In genomic region chr1:185066181-185066580, GRCh38 we compare ENCODE assay signal across 22 cellular contexts. TPM values are rescaled to one million over a fixed set of nuclear protein-coding genes. Genes with fewer than 3 reads are reported as not detected.
DNase-seq lines count a peak whose midpoint lies in the region; ATAC-seq, FAIRE-seq and TF ChIP-seq lines count a peak whose summit lies in the region.
"Had no signal": no experiment of that assay in that cellular context is flagged by ENCODE, and none has a peak within 500 bp of the region (broad histone marks: within the 10 kb centered on the region; RNA-seq: fewer than 3 reads in every experiment).

No MANE protein-coding gene starts in this region.

- no peak overlapping the region for H4K8ac ChIP-seq in H1 (ENCODE audit: extremely low read depth, insufficient read depth, low read length)

- no peak overlapping the region for H3K23ac ChIP-seq in H1 (ENCODE audit: insufficient read length)

- H3K14ac ChIP-seq in H1 (ENCODE audit: insufficient read length) = no peak overlapping the region

- no peak for TF ChIP-seq EP300 in H1 (IDR thresholded peaks at IDR 0.05; ENCODE audit: borderline replicate concordance in 1 of 2, low read depth in 2 of 2, low read length in 2 of 2)

- no peak overlapping the region for H2BK12ac ChIP-seq in H1 (ENCODE audit: low read depth, low read length)

- H4K5ac ChIP-seq in H1 (ENCODE audit: insufficient read length, low read depth, low read length) = no peak overlapping the region

- H3K9ac ChIP-seq in Loucy (ENCODE audit: low read depth, low read length, poor library complexity, severe bottlenecking) (no peak overlapping the region), H1 (replicated peaks in 1 of 4; ENCODE audit: extremely low read depth in 1 of 4, low read depth in 3 of 4, low read length in 3 of 4) (no peak overlapping the region)
- H3K9ac ChIP-seq: GM23248 had no signal

- H4K91ac ChIP-seq in H1 (replicated peaks; ENCODE audit: insufficient read length, low read length) = no peak overlapping the region

- H3K27me3 ChIP-seq in Loucy (ENCODE audit: insufficient read depth, low read length, poor library complexity, severe bottlenecking) = no peaks in the 10 kb centered on the region
- H3K27me3 ChIP-seq in H1 (replicated peaks in 1 of 4; ENCODE audit: control insufficient read depth in 3 of 4, extremely low read depth in 1 of 4, insufficient read depth in 3 of 4, low read length in 3 of 4) = peaks cover 0 to 1% (median 0%) of the 10 kb centered on the region in 4 experiments; a peak in 1 of 7 replicates
- H3K27me3 ChIP-seq: Peyer's patch, SJCRH30 had no signal

- no peak overlapping the region for H3K56ac ChIP-seq in H1 (replicated peaks; ENCODE audit: insufficient read length, low read depth, low read length)

- peaks cover 51% of the 10 kb centered on the region for H3K4me1 ChIP-seq in Loucy (ENCODE audit: insufficient read depth, low read length, poor library complexity, severe bottlenecking)
- H3K4me1 ChIP-seq in H1 (replicated peaks in 1 of 4; ENCODE audit: control insufficient read depth in 3 of 4, insufficient read depth in 4 of 4, low read length in 3 of 4) = peaks cover 0 to 5% (median 0%) of the 10 kb centered on the region in 4 experiments; a peak in 2 of 7 replicates
- H3K4me1 ChIP-seq: Peyer's patch, SJCRH30 had no signal

- H3K9me2 ChIP-seq in Loucy (replicated peaks; ENCODE audit: low read depth, low read length) = no peaks in the 10 kb centered on the region

- no peak for TF ChIP-seq RAD21 in H1 (IDR thresholded peaks at IDR 0.05 in 1 of 2, conservative IDR thresholded peaks at IDR 0.05 in 1 of 2; ENCODE audit: low read depth in 2 of 2, low read length in 2 of 2)

- peaks cover 98% of the 10 kb centered on the region for H3K79me2 ChIP-seq in Loucy (ENCODE audit: insufficient read depth, low read length)
- peaks cover 11 to 96% of the 10 kb centered on the region in 2 experiments for H3K79me2 ChIP-seq in H1 (ENCODE audit: control insufficient read depth in 1 of 2, insufficient read depth in 2 of 2, low read length in 2 of 2)

- DNase-seq in D721Med (ENCODE audit: insufficient read length, low spot score) = no peak
- DNase-seq in H1 (ENCODE audit: low read depth in 1 of 2, low spot score in 2 of 2) = no peak
- no peak for DNase-seq in NCI-H2196 (lab: John Stamatoyannopoulos, UW; ENCODE audit: unreplicated experiment)
- no peak for DNase-seq in mesenteric fat pad (ENCODE audit: low spot score)
- no peak for DNase-seq in HK-2 (ENCODE audit: unreplicated experiment)
- DNase-seq: Calu3; CD4-positive, alpha-beta T cell; DMS53; GDM1; GM23248; HCEC 1CT; IMR-90; NCI-H1694 treated with DMSO at 0.1 percent for 48 hours; NCI-H2081 treated with DMSO at 0.1 percent for 48 hours; NCI-H2171 treated with DMSO at 0.1 percent for 48 hours; NCI-H446; NCI-H526; Peyer's patch; SJCRH30; T-helper 1 cell had no signal

- 89% methylated on average over 2 of the region's 2 CpGs; no CpG with 5 or more reads in 1 of the 2 experiments for WGBS in H1 (ENCODE audit: extremely low coverage in 1 of 2, insufficient coverage in 1 of 2, insufficient read length in 1 of 2, insufficient replicate concordance in 2 of 2, low coverage in 1 of 2, low lambda C conversion rate in 2 of 2, missing lambda C conversion rate in 1 of 2), 2 experiments

- H2BK5ac ChIP-seq in H1 (ENCODE audit: low read depth, low read length) = no peak overlapping the region

- peak overlapping the region; percentile 2 for H3K27ac Mint-ChIP-seq in stimulated activated memory B cell treated with anti-CD40 and anti-IgM and Interleukin-4, amounts not matched to agents 10 μg/mL and 1 μg/mL and 100 μg/mL, for 72 hours
- H3K27ac Mint-ChIP-seq: CD4-positive, alpha-beta T cell had no signal

- H2BK120ac ChIP-seq in H1 (replicated peaks; ENCODE audit: low read depth, low read length) = no peak overlapping the region

- POLR2A ChIA-PET in H1 (lab: Charles Lee; ENCODE audit: partially characterized antibody) = interaction anchor here (1.1 to 1.2 kb wide), 2 partner anchors 10 to 20 kb away, joined by 3 to 4 read pairs; partner anchors contain the start of gene RNF2

- ATAC-seq in stimulated activated memory B cell treated with anti-CD40 and anti-IgM and Interleukin-4, amounts not matched to agents 10 μg/mL and 1 μg/mL and 100 μg/mL, for 72 hours = no peak

- H3K27ac ChIP-seq in H1 (ENCODE audit: low read depth, low read length) = no peak overlapping the region
- H3K27ac ChIP-seq: GM23248, Peyer's patch, SJCRH30 had no signal

- no peak overlapping the region for H2AK5ac ChIP-seq in H1 (ENCODE audit: low read depth, low read length)

- TF ChIP-seq POLR2A in H1 (IDR thresholded peaks at IDR 0.05; ENCODE audit: control extremely low read depth in 1 of 2, low read depth in 2 of 2, low read length in 2 of 2) = no peak

- no peaks in the 10 kb centered on the region for H3K23me2 ChIP-seq in H1 (ENCODE audit: low read depth, low read length)

- peaks cover 53% of the 10 kb centered on the region for H4K20me1 ChIP-seq in Loucy (ENCODE audit: insufficient read depth, low read length, poor library complexity, severe bottlenecking)
- H4K20me1 ChIP-seq in H1 (replicated peaks in 1 of 2; ENCODE audit: control insufficient read depth in 1 of 2, insufficient read depth in 2 of 2, low read length in 2 of 2) = peaks cover 0 to 4% of the 10 kb centered on the region in 2 experiments

- H3K4ac ChIP-seq in H1 (replicated peaks; ENCODE audit: insufficient read length, low read depth, low read length) = no peak overlapping the region

- no peaks in the 10 kb centered on the region for H3K9me3 Mint-ChIP-seq in stimulated activated memory B cell treated with anti-CD40 and anti-IgM and Interleukin-4, amounts not matched to agents 10 μg/mL and 1 μg/mL and 100 μg/mL, for 72 hours
- H3K9me3 Mint-ChIP-seq: CD4-positive, alpha-beta T cell had no signal

- FAIRE-seq in D721Med (lab: Jason Lieb, UNC) (peak; percentile 68), H1 (lab: Jason Lieb, UNC) (peak; percentile 13)

- no peak overlapping the region for H2AFZ ChIP-seq in Loucy (ENCODE audit: low read length)
- H2AFZ ChIP-seq in H1 (ENCODE audit: low read length) = no peak overlapping the region
- H2AFZ ChIP-seq: GM23248 had no signal

- H3K9me3 ChIP-seq in Loucy (ENCODE audit: insufficient read depth, low read depth, low read length) (no peaks in the 10 kb centered on the region), H1 (ENCODE audit: insufficient read depth in 2 of 2, low read depth in 1 of 2, low read length in 1 of 2) (no peaks in the 10 kb centered on the region)
- H3K9me3 ChIP-seq: Peyer's patch, SJCRH30 had no signal

- peak overlapping the region; percentile 44 for H3K4me2 ChIP-seq in Loucy (ENCODE audit: low read depth, low read length, poor library complexity, severe bottlenecking)
- no peak overlapping the region for H3K4me2 ChIP-seq in H1 (ENCODE audit: insufficient read depth in 1 of 2, low read depth in 2 of 2, low read length in 2 of 2)

- H3K4me3 ChIP-seq in Loucy (ENCODE audit: low read length, poor library complexity, severe bottlenecking) (peak overlapping the region; percentile 43), H1 (ENCODE audit: extremely low read depth in 1 of 4, insufficient read depth in 2 of 4, low read depth in 3 of 4, low read length in 4 of 4) (no peak overlapping the region)
- H3K4me3 ChIP-seq: GM23248, Peyer's patch, SJCRH30 had no signal

- H3K36me3 ChIP-seq in Loucy (ENCODE audit: insufficient read depth, low read length) (no peaks in the 10 kb centered on the region; the same call in 1 of the 2 replicates), H1 (ENCODE audit: control insufficient read depth in 2 of 4, insufficient read depth in 4 of 4, low read length in 3 of 4) (no peaks in the 10 kb centered on the region; a peak in 1 of 8 replicates)
- H3K36me3 ChIP-seq: Peyer's patch had no signal

- no peak for TF ChIP-seq CTCF in D721Med (IDR thresholded peaks at IDR 0.05; ENCODE audit: insufficient read depth, missing control alignments)
- no peak for TF ChIP-seq CTCF in Loucy (conservative IDR thresholded peaks at IDR 0.05; ENCODE audit: low read length)
- no peak for TF ChIP-seq CTCF in H1 (IDR thresholded peaks at IDR 0.05; ENCODE audit: control extremely low read depth in 1 of 3, insufficient read depth in 1 of 3, low read depth in 1 of 3, low read length in 3 of 3)

- no peak overlapping the region for H2BK15ac ChIP-seq in H1 (ENCODE audit: low read length)

- peaks cover 4% of the 10 kb centered on the region; the same call in 1 of the 2 replicates for H3F3A ChIP-seq in Loucy (ENCODE audit: low read depth)

- peaks cover 60% of the 10 kb centered on the region for H3K4me1 Mint-ChIP-seq in stimulated activated memory B cell treated with anti-CD40 and anti-IgM and Interleukin-4, amounts not matched to agents 10 μg/mL and 1 μg/mL and 100 μg/mL, for 72 hours

- no peaks in the 10 kb centered on the region for H3K27me3 Mint-ChIP-seq in stimulated activated memory B cell treated with anti-CD40 and anti-IgM and Interleukin-4, amounts not matched to agents 10 μg/mL and 1 μg/mL and 100 μg/mL, for 72 hours
- H3K27me3 Mint-ChIP-seq: CD4-positive, alpha-beta T cell had no signal

- H3K36me3 Mint-ChIP-seq in stimulated activated memory B cell treated with anti-CD40 and anti-IgM and Interleukin-4, amounts not matched to agents 10 μg/mL and 1 μg/mL and 100 μg/mL, for 72 hours = peaks cover 28% of the 10 kb centered on the region

- no peak overlapping the region for H3K4me3 Mint-ChIP-seq in stimulated activated memory B cell treated with anti-CD40 and anti-IgM and Interleukin-4, amounts not matched to agents 10 μg/mL and 1 μg/mL and 100 μg/mL, for 72 hours
- H3K4me3 Mint-ChIP-seq: CD4-positive, alpha-beta T cell had no signal

- CTCF ChIA-PET in H1 (lab: Charles Lee; ENCODE audit: partially characterized antibody) = interaction anchor here (0.6 to 1.5 kb wide), 4 partner anchors 9 to 214 kb away, joined by 3 to 4 read pairs (median 3); partner anchors contain the start of gene RNF2

- H3K18ac ChIP-seq in H1 (ENCODE audit: extremely low read depth, low read length) = no peak overlapping the region

- H3K79me1 ChIP-seq in H1 (ENCODE audit: low read depth, low read length) = no peaks in the 10 kb centered on the region; the same call in 1 of the 2 replicates

- no peak overlapping the region for H2BK20ac ChIP-seq in H1 (ENCODE audit: low read length)

RNA-seq across cellular contexts. Expression of gene RNF2, which starts 20.8 kb away (rescaled TPM):
- total RNA-seq in H1 (2021; fragmentation: NEBNext Ultra II Directional; extraction: Animal tissue kit (Norgen Biotek cat#: 25700)) = 52.7 and 58.9 TPM in 2 replicates
- polyA plus RNA-seq in H1 (2011; rRNA removed) = 13.4 and 28.9 TPM in 2 replicates
- polyA plus RNA-seq in H1 (2011; cell fraction: cytosol; rRNA removed) = 40.2 TPM
- 11.1 TPM for polyA plus RNA-seq in H1 (2011; cell fraction: nucleus; rRNA removed)
- 40.5 to 55.6 TPM (median 47.9 TPM) in 4 replicates for polyA plus RNA-seq in H1 (2012, experiment 1 of 2)
- polyA plus RNA-seq in H1 (2012, experiment 2 of 2) = 3.1 TPM
- 30.7 TPM for polyA plus RNA-seq in H1 (2013, experiment 1 of 2)
- 32.3 TPM for polyA plus RNA-seq in H1 (2013, experiment 2 of 2)
- 80.7 and 131 TPM in 2 replicates for polyA minus RNA-seq in H1 (2011; rRNA and poly(A)+ RNA removed)
- 51.8 TPM for polyA minus RNA-seq in H1 (2011; cell fraction: cytosol; rRNA and poly(A)+ RNA removed)
- polyA minus RNA-seq in H1 (2011; cell fraction: nucleus; rRNA and poly(A)+ RNA removed) = 44.2 TPM
- total RNA-seq in mesenteric fat pad = 22.8 TPM
